8 cellular contexts compared by ENCODE assay signal in genomic region chr6:3258201-3258600, GRCh38. TPM values are rescaled to one million over a fixed set of nuclear protein-coding genes. Genes with fewer than 3 reads are reported as not detected.
DNase-seq lines count a peak whose midpoint lies in the region; ATAC-seq, FAIRE-seq and TF ChIP-seq lines count a peak whose summit lies in the region.

No MANE protein-coding gene starts in this region.

- ATAC-seq in pancreas (no peak), omental fat pad (ENCODE audit: low FRiP score) (no peak), GM21576 (IDR thresholded peaks at IDR 0.05; ENCODE audit: unreplicated experiment) (no peak)

- no peak for TF ChIP-seq CTCF in Caco-2 (IDR thresholded peaks at IDR 0.05; ENCODE audit: insufficient read depth in 1 of 2, low read depth in 1 of 2, low read length in 1 of 2, severe bottlenecking in 1 of 2, unreplicated experiment in 1 of 2)
- no peak for TF ChIP-seq CTCF in RWPE1 (conservative IDR thresholded peaks at IDR 0.05; ENCODE audit: low read depth)
- no peak for TF ChIP-seq CTCF in epithelial cell of proximal tubule (conservative IDR thresholded peaks at IDR 0.05; ENCODE audit: low read depth, low read length)
- TF ChIP-seq CTCF in pancreas (IDR thresholded peaks at IDR 0.05), result no peak
- TF ChIP-seq CTCF in omental fat pad (IDR thresholded peaks at IDR 0.05), result no peak

- H3K4me1 ChIP-seq in Caco-2 (no peaks in the 10 kb centered on the region; the same call in 1 of the 2 replicates), pancreas (peaks cover 0 to 16% (median 7%) of the 10 kb centered on the region in 3 donors)

- 43 to 47% methylated on average over 12 of the region's 12 CpGs for WGBS in pancreas, 2 donors

- H3K27me3 Mint-ChIP-seq in Caco-2 (ENCODE audit: insufficient read depth, unreplicated experiment), result no peaks in the 10 kb centered on the region

- CTCF ChIA-PET in Caco-2 (lab: Charles Lee), result interaction anchor here (1.0 to 1.7 kb wide), 3 partner anchors 11 to 268 kb away, joined by 3 to 10 read pairs (median 7); partner anchors contain the start of gene TUBB2A
- CTCF ChIA-PET in RWPE1 (lab: Yijun Ruan, JAX), result no interaction called here

- H3K27ac ChIP-seq in RWPE1 (peak overlapping the region; percentile 78), pancreas (peak overlapping the region in 2 of 4 donors; percentile 66 to 75)

- intact Hi-C loops in Caco-2 (cut with micrococcal nuclease; ENCODE audit: unreplicated experiment) (loop anchor here (2.0 kb wide), 2 partner anchors 95 to 189 kb away; partner anchors contain the start of gene RIPK1), pancreas (cut with DNase I) (no loop called here)

- H3K36me3 ChIP-seq in Caco-2 (ENCODE audit: control insufficient read depth, insufficient read depth, low read length), result no peaks in the 10 kb centered on the region
- no peaks in the 10 kb centered on the region for H3K36me3 ChIP-seq in pancreas

- DNase-seq in Caco-2 (no peak), RWPE1 (ENCODE audit: low spot score) (no peak), epithelial cell of proximal tubule (ENCODE audit: low read depth) (no peak), pancreas (peak in 1 of 6 donors; percentile 28), omental fat pad (ENCODE audit: low spot score) (no peak), activated T-cell treated with anti-CD3 and anti-CD28 coated beads for 4 hours (no peak)
- DNase-seq in stimulated activated naive CD4-positive, alpha-beta T cell (lab: John Stamatoyannopoulos, UW), result no peak

- H3K9me3 Mint-ChIP-seq in Caco-2 (ENCODE audit: unreplicated experiment), result no peaks in the 10 kb centered on the region

- BruUV-seq in Caco-2 (replicated peaks; lab: Mats Ljungman, UMichigan), result no TSS peak

- no peak for FAIRE-seq in pancreas (lab: Jason Lieb, UNC)

- H3K9me3 ChIP-seq in Caco-2, result no peaks in the 10 kb centered on the region
- no peaks in the 10 kb centered on the region for H3K9me3 ChIP-seq in pancreas

- peak overlapping the region; percentile 34 for H3K4me3 ChIP-seq in Caco-2 (ENCODE audit: low read depth, low read length)
- H3K4me3 ChIP-seq in epithelial cell of proximal tubule (ENCODE audit: low read depth, low read length), result peak overlapping the region; percentile 89
- H3K4me3 ChIP-seq in pancreas, result peak overlapping the region; percentile 92 to 99 (median 98)

- H3K27me3 ChIP-seq in Caco-2 (replicated peaks; ENCODE audit: control insufficient read depth, insufficient read depth, low read length) (no peaks in the 10 kb centered on the region), pancreas (no peaks in the 10 kb centered on the region)

- H3K36me3 Mint-ChIP-seq in Caco-2 (ENCODE audit: insufficient read depth, unreplicated experiment), result peaks cover 13% of the 10 kb centered on the region

- H3K27ac Mint-ChIP-seq in Caco-2 (ENCODE audit: unreplicated experiment), result no peak overlapping the region

- H3K4me1 Mint-ChIP-seq in Caco-2 (ENCODE audit: low read depth, unreplicated experiment), result peaks cover 7% of the 10 kb centered on the region

- POLR2A ChIA-PET in Caco-2 (lab: Charles Lee) (interaction anchor here (1.0 to 1.1 kb wide), 2 partner anchors 10 to 101 kb away, joined by 3 to 5 read pairs; partner anchors contain the start of gene TUBB2A), RWPE1 (lab: Yijun Ruan, JAX; ENCODE audit: low non-redundant PET) (no interaction called here)

- H3K4me3 Mint-ChIP-seq in Caco-2 (ENCODE audit: unreplicated experiment), result peak overlapping the region; percentile 90

RNA-seq across cellular contexts. Expression of gene PSMG4, which starts 0.5 kb away (rescaled TPM):
- 20.9 and 21.3 TPM in 2 replicates for total RNA-seq in Caco-2 (2022)
- 24.6 and 28.6 TPM in 2 replicates for total RNA-seq in epithelial cell of proximal tubule
- 10 to 100 TPM; 10.6 to 18.0 (median 15.5) TPM for total RNA-seq in pancreas
- polyA plus RNA-seq in pancreas, result 10 to 100 TPM; 23.7 to 40.5 TPM
- 10 to 100 TPM in 3 of 4 donors, 1 to 10 TPM in 1; 6.8 to 25.2 (median 23.3) TPM for total RNA-seq in omental fat pad

RNA-seq across cellular contexts. Expression of gene TUBB2B, which starts 30.7 kb away (rescaled TPM):
- 143 and 150 TPM in 2 replicates for total RNA-seq in Caco-2 (2022)
- 213 and 219 TPM in 2 replicates for total RNA-seq in epithelial cell of proximal tubule
- 10 to 100 TPM in 2 of 6 donors, 1 to 10 TPM in 4; 1.9 to 17.6 (median 5.7) TPM for total RNA-seq in pancreas
- polyA plus RNA-seq in pancreas, result 1 to 10 TPM; 3.8 to 6.1 TPM
- total RNA-seq in omental fat pad, result 1 to 10 TPM; 2.4 to 8.9 (median 3.9) TPM

Comparison
In these comparisons a context has a peak if more than half of its experiments do, and no peak if none do; other contexts are left out.
1. H3K4me3 ChIP-seq: peak in every context shown above with its lines; median percentile 98 in pancreas; 89 in epithelial cell of proximal tubule; 34 in Caco-2.